ENCODE assay signal across 9 cellular contexts in the genomic region with DNA sequence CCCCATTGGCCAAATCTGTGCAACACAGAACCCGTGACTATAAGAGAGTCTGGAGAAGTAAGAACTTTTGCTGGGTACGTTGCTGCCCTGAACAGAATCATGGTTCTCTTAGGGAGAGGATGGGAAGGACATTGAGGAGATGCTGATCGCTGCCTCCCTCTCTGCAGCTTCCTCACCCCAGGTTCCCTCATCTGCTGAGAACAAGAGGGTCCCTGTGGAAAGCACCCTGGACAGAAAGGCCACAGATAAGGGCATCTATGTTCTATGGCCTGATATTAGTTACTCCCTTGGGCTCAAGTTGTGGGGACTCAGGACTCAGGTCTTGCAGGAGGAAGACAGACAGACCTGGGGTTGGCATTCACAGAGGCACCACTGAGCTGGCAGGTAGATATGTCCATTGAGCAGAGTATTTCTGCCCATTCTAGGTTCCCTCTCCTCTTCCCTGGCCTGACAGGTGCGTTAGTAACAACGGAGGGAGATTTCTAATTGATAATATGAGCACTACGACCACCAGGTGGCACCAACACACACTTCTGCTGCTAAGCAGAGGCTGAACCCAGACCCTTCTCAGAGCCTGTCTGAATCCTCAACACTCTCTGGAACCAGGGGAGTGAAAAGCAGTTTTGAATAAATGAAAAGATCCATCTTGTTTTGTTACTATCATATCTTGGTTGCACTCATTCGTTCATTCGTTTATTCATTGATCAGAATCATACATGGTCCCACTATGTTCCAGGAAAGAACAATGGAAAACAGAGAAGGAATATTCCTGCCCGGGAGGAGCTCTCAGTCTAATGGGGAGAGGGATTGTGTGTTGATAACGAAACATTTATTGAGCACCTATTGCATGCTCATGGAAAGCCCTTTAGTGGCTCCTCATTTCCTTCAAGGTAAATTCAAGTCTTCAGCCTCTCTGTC. TPM values are rescaled to one million over a fixed set of nuclear protein-coding genes. Genes with fewer than 3 reads are reported as not detected.
A peak's percentile ranks its signal among the peaks of the same experiment; 100 is the strongest.
DNase-seq lines count a peak whose midpoint lies in the region; ATAC-seq and TF ChIP-seq lines count a peak whose summit lies in the region.
"Had no signal": no experiment of that assay in that cellular context is flagged by ENCODE, and none has a peak within 500 bp of the region (broad histone marks: within the 10 kb centered on the region; RNA-seq: fewer than 3 reads in every experiment).

No MANE protein-coding gene starts in this region.

- ATAC-seq in HG02870 (IDR thresholded peaks at IDR 0.05; ENCODE audit: unreplicated experiment) (peak; percentile 63), lung (ENCODE audit: insufficient read depth, low FRiP score) (peak; percentile 85)

- H3K9me3 ChIP-seq in lung (ENCODE audit: control insufficient read depth in 2 of 2, insufficient read depth in 1 of 2, low read length in 1 of 2), result no peaks in the 10 kb centered on the region

- no peak overlapping the region for H3K27ac ChIP-seq in lung (ENCODE audit: low read depth in 1 of 2, low read length in 1 of 2)

- H3K36me3 ChIP-seq in lung (ENCODE audit: control insufficient read depth in 2 of 2, insufficient read depth in 2 of 2, low read length in 2 of 2), result no peaks in the 10 kb centered on the region

- TF ChIP-seq CTCF in GM12873 (IDR thresholded peaks at IDR 0.05; ENCODE audit: insufficient read depth, low read depth, low read length, missing control alignments) (peak; percentile 70), lung (IDR thresholded peaks at IDR 0.05; ENCODE audit: control extremely low read depth, extremely low read depth) (peak; percentile 51)

- 27 to 34% methylated on average over 10 of the region's 10 CpGs for WGBS in lung, 2 donors

- DNase-seq in NCI-H446 (lab: John Stamatoyannopoulos, UW), result peak; percentile 5 to 51
- peak; percentile 75 for DNase-seq in activated CD4-positive, alpha-beta T cell treated with anti-CD3 and anti-CD28 coated beads for 48 hours
- peak; percentile 77 for DNase-seq in dermis blood vessel endothelial cell
- DNase-seq in lung (ENCODE audit: low spot score), result peak; percentile 69
- DNase-seq in stimulated activated CD8-positive, alpha-beta memory T cell treated with anti-CD3 and anti-CD28 coated beads, Interleukin-2, amount 100 ng/mL, for 48 hours (ENCODE audit: low read depth in 2 of 2), result peak; percentile 32 to 55
- DNase-seq in dedifferentiated amniotic fluid mesenchymal stem cell (ENCODE audit: extremely low spot score), result no peak

- no peaks in the 10 kb centered on the region for H3K4me1 ChIP-seq in lung (ENCODE audit: control insufficient read depth in 2 of 2, insufficient read depth in 2 of 2, low read length in 2 of 2)

- H3K4me3 ChIP-seq in lung, result no peak overlapping the region

- H3K27me3 ChIP-seq in lung (ENCODE audit: control insufficient read depth, insufficient read depth), result no peaks in the 10 kb centered on the region

RNA-seq across cellular contexts. Expression of a gene that starts 56.4 kb away (rescaled TPM):
- total RNA-seq in dermis blood vessel endothelial cell, result not detected in 2 replicates
- total RNA-seq in lung, result under 1 TPM in 1 of 2 donors, not detected in 1; 0.26 TPM
- under 1 TPM in 1 of 2 donors, not detected in 1; 0.02 TPM for polyA plus RNA-seq in lung
- total RNA-seq: mononuclear cell had no signal
